Comparison of ENCODE assay signal across 23 cellular contexts in genomic region chr2:12037301-12037700, GRCh38.
"Had no signal": no experiment of that assay in that cellular context is flagged by ENCODE, and none has a peak within 500 bp of the region (broad histone marks: within the 10 kb centered on the region; RNA-seq: fewer than 3 reads in every experiment).

No MANE protein-coding gene starts in this region.

- H3K27me3 Mint-ChIP-seq: activated CD4-positive, alpha-beta T cell treated with anti-CD3 and anti-CD28 coated beads for 36 hours; memory B cell had no signal

- H2AFZ ChIP-seq: neural progenitor cell had no signal

- H3K9ac ChIP-seq: neural progenitor cell had no signal

- H3K36me3 ChIP-seq: brain microvascular endothelial cell, heart right ventricle, neural progenitor cell, upper lobe of left lung had no signal

- H3K9me3 ChIP-seq: upper lobe of left lung had no signal

- H3K4me2 ChIP-seq: neural progenitor cell had no signal

- H3K4me1 Mint-ChIP-seq: neural progenitor cell had no signal

- H3K4me3 Mint-ChIP-seq: activated CD4-positive, alpha-beta memory T cell treated with anti-CD3 and anti-CD28 coated beads for 36 hours; activated CD4-positive, alpha-beta T cell treated with anti-CD3 and anti-CD28 coated beads for 36 hours; activated naive CD4-positive, alpha-beta T cell treated with anti-CD3 and anti-CD28 coated beads, Interleukin-2, amount 10 ng/mL, durations not matched to agents 7 days and 5 days; dendritic cell treated with granulocyte-macrophage colony-stimulating factor and Interleukin-4, amounts not matched to agents 40 ng/mL and 50 ng/mL, for 4 days; neural progenitor cell; WTC11 had no signal

- DNase-seq: activated effector memory CD4-positive, alpha-beta T cell treated with anti-CD3 and anti-CD28 coated beads, Interleukin-2, amount 50 U/mL, for 16 hours; activated naive CD4-positive, alpha-beta T cell treated with anti-CD3 and anti-CD28 coated beads, Interleukin-2, amount 10 ng/mL, durations not matched to agents 7 days and 5 days; aorta; brain microvascular endothelial cell; caudate nucleus; effector CD4-positive, alpha-beta T cell; erythroblast; foreskin fibroblast; heart right ventricle; islet precursor cell; left cardiac atrium; retina; stimulated activated CD4-positive, alpha-beta T cell treated with anti-CD3 and anti-CD28 coated beads, Interleukin-2, amount 100 ng/mL, for 48 hours; stimulated activated CD8-positive, alpha-beta memory T cell treated with anti-CD3 and anti-CD28 coated beads, Interleukin-4, amount 100 ng/mL, for 48 hours; stimulated activated naive CD8-positive, alpha-beta T cell treated with anti-CD3 and anti-CD28 coated beads, Interleukin-15, Interleukin-2, amounts not matched to agents 100 U/mL and 50 U/mL, for 24 hours; T1000; upper lobe of left lung had no signal

- ATAC-seq: activated CD4-positive, alpha-beta T cell treated with anti-CD3 and anti-CD28 coated beads for 36 hours; heart right ventricle; left cardiac atrium; stimulated activated naive CD8-positive, alpha-beta T cell treated with anti-CD3 and anti-CD28 coated beads, Interleukin-15, Interleukin-2, amounts not matched to agents 100 U/mL and 50 U/mL, for 24 hours; WTC11 had no signal

- H3K36me3 Mint-ChIP-seq: activated CD4-positive, alpha-beta memory T cell treated with anti-CD3 and anti-CD28 coated beads for 36 hours; neural progenitor cell; WTC11 had no signal

- H3K27ac Mint-ChIP-seq: activated CD4-positive, alpha-beta memory T cell treated with anti-CD3 and anti-CD28 coated beads for 36 hours; activated CD4-positive, alpha-beta T cell treated with anti-CD3 and anti-CD28 coated beads for 36 hours; activated naive CD4-positive, alpha-beta T cell treated with anti-CD3 and anti-CD28 coated beads, Interleukin-2, amount 10 ng/mL, durations not matched to agents 7 days and 5 days; dendritic cell treated with granulocyte-macrophage colony-stimulating factor and Interleukin-4, amounts not matched to agents 40 ng/mL and 50 ng/mL, for 4 days; memory B cell; neural progenitor cell; WTC11 had no signal

- H3K4me1 ChIP-seq: heart right ventricle, neural progenitor cell, upper lobe of left lung had no signal

- H3K27ac ChIP-seq: brain microvascular endothelial cell, heart right ventricle, neural progenitor cell, upper lobe of left lung had no signal

- H3K27me3 ChIP-seq: brain microvascular endothelial cell, heart right ventricle, neural progenitor cell, upper lobe of left lung had no signal

- H3K4me3 ChIP-seq: heart right ventricle, neural progenitor cell, upper lobe of left lung had no signal
